In genomic region chr7:100691676-100692577, GRCh38 we compare ENCODE assay signal across 8 cellular contexts. TPM values are rescaled to one million over a fixed set of nuclear protein-coding genes. Genes with fewer than 3 reads are reported as not detected.
A peak's percentile ranks its signal among the peaks of the same experiment; 100 is the strongest.
DNase-seq lines count a peak whose midpoint lies in the region; ATAC-seq and TF ChIP-seq lines count a peak whose summit lies in the region.

No MANE protein-coding gene starts in this region.

- H3K27ac ChIP-seq in OCI-LY3 (ENCODE audit: low read length) = no peak overlapping the region
- H3K27ac ChIP-seq in mucosa of rectum (ENCODE audit: low read depth in 2 of 2, low read length in 2 of 2) = no peak overlapping the region

- DNase-seq in DMS79 (lab: John Stamatoyannopoulos, UW) = peak; percentile 11
- DNase-seq in activated T-cell treated with anti-CD3 and anti-CD28 coated beads for 4 hours = peak; percentile 78
- DNase-seq in epithelial cell of proximal tubule (ENCODE audit: low read depth) = no peak
- DNase-seq in stimulated activated CD8-positive, alpha-beta memory T cell treated with anti-CD3 and anti-CD28 coated beads, Interleukin-4, amount 100 ng/mL, for 48 hours = peak; percentile 92

- H3K79me2 ChIP-seq in OCI-LY3 (ENCODE audit: low read length) = peaks cover 56% of the 10 kb centered on the region

- H3K4me3 ChIP-seq in OCI-LY3 (ENCODE audit: low read length) = peak overlapping the region; percentile 84
- H3K4me3 ChIP-seq in epithelial cell of proximal tubule (ENCODE audit: low read depth, low read length) = peak overlapping the region; percentile 76
- H3K4me3 ChIP-seq in mucosa of rectum (ENCODE audit: low read length in 2 of 2) = peak overlapping the region; percentile 24 to 40

- peak overlapping the region; percentile 90 for H3K4me2 ChIP-seq in OCI-LY3 (ENCODE audit: low read length)

- TF ChIP-seq CTCF in OCI-LY3 (IDR thresholded peaks at IDR 0.05; ENCODE audit: low read depth, low read length) (peak; percentile 86), epithelial cell of proximal tubule (conservative IDR thresholded peaks at IDR 0.05; ENCODE audit: low read depth, low read length) (peak; percentile 91)

- no peak overlapping the region for H3K9ac ChIP-seq in OCI-LY3 (ENCODE audit: low read length)
- no peak overlapping the region for H3K9ac ChIP-seq in mucosa of rectum (ENCODE audit: low read depth in 1 of 2, low read length in 2 of 2)

- H4K20me1 ChIP-seq in OCI-LY3 (ENCODE audit: insufficient read depth, low read length) = peaks cover 44% of the 10 kb centered on the region

- no peak overlapping the region for H2AFZ ChIP-seq in OCI-LY3 (ENCODE audit: low read depth, low read length)

- ATAC-seq in HG03439 (IDR thresholded peaks at IDR 0.05; ENCODE audit: unreplicated experiment) = peak; percentile 30
- ATAC-seq in GM19324 (IDR thresholded peaks at IDR 0.05; ENCODE audit: low FRiP score, unreplicated experiment) = no peak

- H3K27me3 ChIP-seq in OCI-LY3 (ENCODE audit: low read depth, low read length) (peaks cover 6% of the 10 kb centered on the region; the same call in 1 of the 2 replicates), mucosa of rectum (ENCODE audit: control insufficient read depth in 2 of 2, insufficient read depth in 2 of 2, low read length in 2 of 2) (no peaks in the 10 kb centered on the region)

- no peaks in the 10 kb centered on the region for H3K9me3 ChIP-seq in OCI-LY3 (ENCODE audit: insufficient read depth, low read length)
- H3K9me3 ChIP-seq in mucosa of rectum (ENCODE audit: control insufficient read depth in 2 of 2, low read length in 2 of 2) = no peaks in the 10 kb centered on the region

- peaks cover 34% of the 10 kb centered on the region for H3K4me1 ChIP-seq in OCI-LY3 (ENCODE audit: low read length)
- H3K4me1 ChIP-seq in mucosa of rectum (ENCODE audit: control insufficient read depth in 2 of 2, insufficient read depth in 2 of 2, low read length in 2 of 2) = peaks cover 16 to 19% of the 10 kb centered on the region in 2 donors

- peaks cover 17% of the 10 kb centered on the region for H3K36me3 ChIP-seq in OCI-LY3 (replicated peaks; ENCODE audit: low read depth, low read length)
- H3K36me3 ChIP-seq in mucosa of rectum (ENCODE audit: control insufficient read depth in 2 of 2, insufficient read depth in 2 of 2, low read length in 2 of 2) = peaks cover 14 to 19% of the 10 kb centered on the region in 2 donors

RNA-seq across cellular contexts. Expression of gene GIGYF1, which starts 2.1 kb away (rescaled TPM):
- 8.5 and 14.1 TPM in 2 replicates for total RNA-seq in epithelial cell of proximal tubule

RNA-seq across cellular contexts. Expression of gene POP7, which starts 14.0 kb away (rescaled TPM):
- total RNA-seq in epithelial cell of proximal tubule = 42.7 and 79.3 TPM in 2 replicates

RNA-seq across cellular contexts. Expression of gene GNB2, which starts 18.4 kb away (rescaled TPM):
- 245 and 295 TPM in 2 replicates for total RNA-seq in epithelial cell of proximal tubule

RNA-seq across cellular contexts. Expression of gene EPO, which starts 28.3 kb away (rescaled TPM):
- total RNA-seq in epithelial cell of proximal tubule = not detected in 2 replicates

RNA-seq across cellular contexts. Expression of gene ACTL6B, which starts 35.7 kb away (rescaled TPM):
- total RNA-seq in epithelial cell of proximal tubule = not detected in 2 replicates

Comparison
In these comparisons a context has a peak if more than half of its experiments do, and no peak if none do; other contexts are left out.
1. H3K4me3 ChIP-seq: peak in every context shown above with its lines; median percentile 84 in OCI-LY3; 76 in epithelial cell of proximal tubule; 32 in mucosa of rectum.